In genomic region chr16:53055603-53056527, GRCh38 we compare ENCODE assay signal across 8 cellular contexts. TPM values are rescaled to one million over a fixed set of nuclear protein-coding genes. Genes with fewer than 3 reads are reported as not detected.
DNase-seq lines count a peak whose midpoint lies in the region; ATAC-seq and TF ChIP-seq lines count a peak whose summit lies in the region.

No MANE protein-coding gene starts in this region.

- H3K36me3 ChIP-seq in psoas muscle (ENCODE audit: insufficient read depth in 1 of 2, low read depth in 1 of 2), result no peaks in the 10 kb centered on the region

- H3K9me3 ChIP-seq in right cardiac atrium (ENCODE audit: control insufficient read depth, low read length), result no peaks in the 10 kb centered on the region
- H3K9me3 ChIP-seq in psoas muscle, result no peaks in the 10 kb centered on the region

- H3K27ac ChIP-seq in right cardiac atrium (ENCODE audit: low read length) (peak overlapping the region; percentile 94), psoas muscle (peak overlapping the region; percentile 86)

- H3K4me1 ChIP-seq in right cardiac atrium (ENCODE audit: control insufficient read depth, insufficient read depth, low read length), result peaks cover 4% of the 10 kb centered on the region
- H3K4me1 ChIP-seq in psoas muscle, result peaks cover 29% of the 10 kb centered on the region

- H3K27me3 ChIP-seq in right cardiac atrium (ENCODE audit: control insufficient read depth, insufficient read depth) (no peaks in the 10 kb centered on the region), psoas muscle (ENCODE audit: insufficient read depth in 3 of 3, low read length in 2 of 3) (no peaks in the 10 kb centered on the region)

- ATAC-seq in right cardiac atrium (peak; percentile 35 to 66), psoas muscle (peak in 1 of 4 donors; percentile 1), GM18519 (IDR thresholded peaks at IDR 0.05; ENCODE audit: low FRiP score, unreplicated experiment) (no peak)

- intact Hi-C loops in right cardiac atrium (cut with DNase I) (loop anchor here (5.0 to 10.0 kb wide), 8 partner anchors 36 to 229 kb away; no protein-coding TSS in a partner anchor), psoas muscle (cut with DNase I) (loop anchor here (2.0 to 5.0 kb wide), 5 partner anchors 43 to 151 kb away; no protein-coding TSS in a partner anchor)

- H3K4me3 ChIP-seq in right cardiac atrium (ENCODE audit: low read length), result peak overlapping the region; percentile 75
- H3K4me3 ChIP-seq in psoas muscle, result peak overlapping the region; percentile 94

- DNase-seq in NCI-H1105 treated with DMSO at 0.1 percent for 48 hours (lab: John Stamatoyannopoulos, UW), result peak; percentile 25
- DNase-seq in NCI-H1105 (lab: John Stamatoyannopoulos, UW), result no peak
- peak; percentile 52 for DNase-seq in NAMALWA (ENCODE audit: low spot score)
- peak; percentile 95 for DNase-seq in amniotic epithelial cell (ENCODE audit: low read depth)
- DNase-seq in right cardiac atrium, result peak in 2 of 3 donors; percentile 37 to 68
- DNase-seq in psoas muscle, result no peak
- no peak for DNase-seq in effector CD8-positive, alpha-beta T cell (lab: John Stamatoyannopoulos, UW)

- WGBS in right cardiac atrium, result 39% methylated on average over 12 of the region's 12 CpGs
- 38 to 48% (median 42%) methylated on average over 12 of the region's 12 CpGs for WGBS in psoas muscle, 3 donors

- TF ChIP-seq CTCF in psoas muscle (IDR thresholded peaks at IDR 0.05), result no peak

RNA-seq across cellular contexts. Expression of gene CHD9, which starts 1.1 kb away (rescaled TPM):
- total RNA-seq in right cardiac atrium (10 to 100 TPM; 49.4 to 73.5 (median 57.4) TPM), psoas muscle (10 to 100 TPM; 36.4 to 47.9 (median 45.7) TPM)
- polyA plus RNA-seq in right cardiac atrium (7.3 TPM), psoas muscle (10 to 100 TPM in 2 of 3 donors, 1 to 10 TPM in 1; 5.8 to 26.8 (median 11.7) TPM)

RNA-seq across cellular contexts. Expression of gene CHD9NB, which starts 3.2 kb away (rescaled TPM):
- under 1 TPM; 0.50 to 0.94 (median 0.77) TPM for total RNA-seq in right cardiac atrium
- 0.77 TPM for polyA plus RNA-seq in right cardiac atrium
- under 1 TPM in 3 of 4 donors, not detected in 1; 0.13 to 0.56 (median 0.22) TPM for total RNA-seq in psoas muscle
- polyA plus RNA-seq in psoas muscle, result under 1 TPM; 0.05 to 0.77 (median 0.14) TPM

Comparison
In these comparisons a context has a peak if more than half of its experiments do, and no peak if none do; other contexts are left out.
1. DNase-seq: peak in NCI-H1105 treated with DMSO at 0.1 percent for 48 hours (single experiment), NAMALWA (single experiment), amniotic epithelial cell (single experiment) and right cardiac atrium (2 of 3); none in NCI-H1105 (single experiment), psoas muscle (0 of 2) and effector CD8-positive, alpha-beta T cell (single experiment).